Comparison of ENCODE assay signal across 9 cellular contexts in genomic region chr2:220499281-220499680, GRCh38.
DNase-seq lines count a peak whose midpoint lies in the region; ATAC-seq, FAIRE-seq and TF ChIP-seq lines count a peak whose summit lies in the region.
"Had no signal": no experiment of that assay in that cellular context is flagged by ENCODE, and none has a peak within 500 bp of the region (broad histone marks: within the 10 kb centered on the region; RNA-seq: fewer than 3 reads in every experiment).

No MANE protein-coding gene starts in this region.

- H3K4me3 Mint-ChIP-seq in MCF 10A (ENCODE audit: unreplicated experiment): no peak overlapping the region
- no peak overlapping the region for H3K4me3 Mint-ChIP-seq in T-helper 2 cell treated with Interferon-gamma antibody and Interleukin-4, amounts not matched to agents 5 μg/mL and 100 μg/mL, for 36 hours

- no peaks in the 10 kb centered on the region for H3K27me3 Mint-ChIP-seq in MCF 10A (ENCODE audit: insufficient read depth, unreplicated experiment)
- no peaks in the 10 kb centered on the region for H3K27me3 Mint-ChIP-seq in T-helper 2 cell treated with Interferon-gamma antibody and Interleukin-4, amounts not matched to agents 5 μg/mL and 100 μg/mL, for 36 hours (ENCODE audit: low read depth)

- peaks cover 6% of the 10 kb centered on the region for H3K4me1 Mint-ChIP-seq in MCF 10A (ENCODE audit: insufficient read depth, unreplicated experiment)
- H3K4me1 Mint-ChIP-seq in T-helper 2 cell treated with Interferon-gamma antibody and Interleukin-4, amounts not matched to agents 5 μg/mL and 100 μg/mL, for 36 hours (ENCODE audit: low read depth): peaks cover 2% of the 10 kb centered on the region

- no peak overlapping the region for H3K27ac ChIP-seq in breast epithelium
- H3K27ac ChIP-seq in right atrium auricular region: peak overlapping the region; percentile 6 to 34
- H3K27ac ChIP-seq in HepG2 (ENCODE audit: extremely low read length, insufficient read depth, low read length): no peak overlapping the region

- H3K27me3 ChIP-seq in breast epithelium (no peaks in the 10 kb centered on the region), right atrium auricular region (no peaks in the 10 kb centered on the region), HepG2 (ENCODE audit: control insufficient read depth in 1 of 2, insufficient read depth in 2 of 2, low read length in 2 of 2) (no peaks in the 10 kb centered on the region)

- TF ChIP-seq EP300 in HepG2 (IDR thresholded peaks at IDR 0.05; ENCODE audit: low read depth in 2 of 2, low read length in 2 of 2) (no peak), HepG2 (CRISPR knock-in tag; IDR thresholded peaks at IDR 0.05; ENCODE audit: borderline replicate concordance) (no peak)

- H3K79me2 ChIP-seq in HepG2 (ENCODE audit: insufficient read depth, low read length): no peaks in the 10 kb centered on the region

- BruUV-seq in MCF 10A (replicated peaks; lab: Mats Ljungman, UMichigan): no TSS peak
- no TSS peak for BruUV-seq in HepG2 (replicated peaks; lab: Mats Ljungman, UMichigan)

- H3K36me3 ChIP-seq in breast epithelium (no peaks in the 10 kb centered on the region), right atrium auricular region (no peaks in the 10 kb centered on the region), HepG2 (replicated peaks in 1 of 2; ENCODE audit: control insufficient read depth in 1 of 2, insufficient read depth in 2 of 2, low read length in 2 of 2) (no peaks in the 10 kb centered on the region)

- CTCF ChIA-PET in MCF 10A (lab: Yijun Ruan, JAX): no interaction called here
- CTCF ChIA-PET in HepG2 (lab: Yijun Ruan, JAX; ENCODE audit: low intra/inter-chr PET ratio, low total read pairs): no interaction called here

- H3K9me3 ChIP-seq in breast epithelium: peaks cover 0 to 6% of the 10 kb centered on the region in 2 donors
- H3K9me3 ChIP-seq in right atrium auricular region: peaks cover 0 to 8% of the 10 kb centered on the region in 2 donors
- H3K9me3 ChIP-seq in HepG2 (ENCODE audit: low read length): no peaks in the 10 kb centered on the region

- no peaks in the 10 kb centered on the region for H3K9me3 Mint-ChIP-seq in MCF 10A (ENCODE audit: unreplicated experiment)
- H3K9me3 Mint-ChIP-seq in T-helper 2 cell treated with Interferon-gamma antibody and Interleukin-4, amounts not matched to agents 5 μg/mL and 100 μg/mL, for 36 hours: no peaks in the 10 kb centered on the region

- POLR2A ChIA-PET in MCF 10A (lab: Yijun Ruan, JAX) (interaction anchor here (0.6 to 2.5 kb wide), 3 partner anchors 11 to 423 kb away, joined by 3 to 11 read pairs (median 3); no protein-coding TSS in a partner anchor), HepG2 (lab: Yijun Ruan, JAX) (no interaction called here)

- ATAC-seq in HepG2 (no peak), left lobe of liver (no peak), GM18511 (IDR thresholded peaks at IDR 0.05; ENCODE audit: unreplicated experiment) (no peak)
- ATAC-seq: Panc1 had no signal

- H3K4me2 ChIP-seq in HepG2 (ENCODE audit: low read depth, low read length): no peak overlapping the region

- no peak overlapping the region for H2AFZ ChIP-seq in HepG2 (ENCODE audit: low read length)

- no peaks in the 10 kb centered on the region for H4K20me1 ChIP-seq in HepG2 (ENCODE audit: insufficient read depth, low read length)

- TF ChIP-seq POLR2A in breast epithelium (IDR thresholded peaks at IDR 0.05): no peak
- TF ChIP-seq POLR2A in HepG2 (IDR thresholded peaks at IDR 0.05; ENCODE audit: insufficient read depth in 1 of 2, low read depth in 2 of 2, low read length in 2 of 2): no peak

- H3K4me3 ChIP-seq in breast epithelium: no peak overlapping the region
- H3K4me3 ChIP-seq in right atrium auricular region: no peak overlapping the region
- no peak overlapping the region for H3K4me3 ChIP-seq in HepG2 (replicated peaks in 1 of 3; ENCODE audit: insufficient read depth in 1 of 3, low read depth in 2 of 3, low read length in 3 of 3)

- 22% methylated on average over 2 of the region's 2 CpGs for WGBS in HepG2 (ENCODE audit: low lambda C conversion rate)

- H3K9ac ChIP-seq in HepG2 (ENCODE audit: insufficient read depth, low read depth, low read length): no peak overlapping the region

- intact Hi-C loops in MCF 10A (cut with micrococcal nuclease): no loop called here
- intact Hi-C loops in breast epithelium (cut with DNase I; ENCODE audit: low total_unique reads): loop anchor here (5.0 kb wide), 1 partner anchor 623 kb away; no protein-coding TSS in a partner anchor
- intact Hi-C loops in HepG2 (cut with micrococcal nuclease; ENCODE audit: unreplicated experiment): no loop called here

- no peaks in the 10 kb centered on the region for H3K4me1 ChIP-seq in breast epithelium
- no peaks in the 10 kb centered on the region for H3K4me1 ChIP-seq in right atrium auricular region
- H3K4me1 ChIP-seq in HepG2 (ENCODE audit: insufficient read depth, low read length): no peaks in the 10 kb centered on the region

- FAIRE-seq in urothelium cell line (lab: Jason Lieb, UNC) (no peak), HepG2 (lab: Jason Lieb, UNC) (no peak)

- in situ Hi-C loops in HepG2 (cut with HindIII; ENCODE audit: extremely low pct_ligation_motif_present, low pct_unique_long_range_greater_than_20kb): no loop called here

- no peak for TF ChIP-seq CTCF in MCF 10A (IDR thresholded peaks at IDR 0.05; ENCODE audit: unreplicated experiment)
- TF ChIP-seq CTCF in breast epithelium (IDR thresholded peaks at IDR 0.05): no peak
- no peak for TF ChIP-seq CTCF in right atrium auricular region (IDR thresholded peaks at IDR 0.05)
- no peak for TF ChIP-seq CTCF in HepG2 (CRISPR knock-in tag; IDR thresholded peaks at IDR 0.05)

- no peak overlapping the region for H3K27ac Mint-ChIP-seq in MCF 10A (ENCODE audit: low read depth, unreplicated experiment)
- H3K27ac Mint-ChIP-seq in T-helper 2 cell treated with Interferon-gamma antibody and Interleukin-4, amounts not matched to agents 5 μg/mL and 100 μg/mL, for 36 hours: no peak overlapping the region

- peak; percentile 65 for DNase-seq in MCF 10A (ENCODE audit: unreplicated experiment)
- no peak for DNase-seq in breast epithelium (ENCODE audit: low spot score in 2 of 2)
- DNase-seq in T-helper 2 cell treated with Interferon-gamma antibody and Interleukin-4, amounts not matched to agents 5 μg/mL and 100 μg/mL, for 36 hours (ENCODE audit: low spot score): peak; percentile 8
- peak; percentile 62 for DNase-seq in right atrium auricular region (ENCODE audit: low spot score)
- DNase-seq in urothelium cell line (ENCODE audit: low spot score): peak; percentile 53
- no peak for DNase-seq in HepG2 (ENCODE audit: low spot score)
- no peak for DNase-seq in left lobe of liver (ENCODE audit: low spot score)

- H3K36me3 Mint-ChIP-seq in MCF 10A (ENCODE audit: insufficient read depth, unreplicated experiment): no peaks in the 10 kb centered on the region
- no peaks in the 10 kb centered on the region for H3K36me3 Mint-ChIP-seq in T-helper 2 cell treated with Interferon-gamma antibody and Interleukin-4, amounts not matched to agents 5 μg/mL and 100 μg/mL, for 36 hours (ENCODE audit: low read depth)

- no peak for TF ChIP-seq RAD21 in HepG2 (CRISPR knock-in tag; IDR thresholded peaks at IDR 0.05)

TF ChIP-seq in HepG2, 621 proteins besides CTCF, POLR2A, EP300 and RAD21:
- TF ChIP-seq ZBTB14 (CRISPR knock-in tag; IDR thresholded peaks at IDR 0.05): no peak

Comparison
In these comparisons a context has a peak if more than half of its experiments do, and no peak if none do; other contexts are left out.
1. DNase-seq: peak in MCF 10A (single experiment), T-helper 2 cell treated with Interferon-gamma antibody and Interleukin-4, amounts not matched to agents 5 μg/mL and 100 μg/mL, for 36 hours (single experiment), right atrium auricular region (single experiment) and urothelium cell line (single experiment); none in breast epithelium (0 of 2), HepG2 (single experiment) and left lobe of liver (single experiment).
2. H3K27ac ChIP-seq: peak in right atrium auricular region (2 of 2); none in breast epithelium (0 of 2) and HepG2 (single experiment).